Comparison of ENCODE assay signal across 8 cellular contexts in genomic region chr19:6279931-6280591, GRCh38. TPM values are rescaled to one million over a fixed set of nuclear protein-coding genes. Genes with fewer than 3 reads are reported as not detected.
DNase-seq lines count a peak whose midpoint lies in the region; ATAC-seq lines count a peak whose summit lies in the region.

TSS of gene MLLT1 (minus strand) at chr19:6279975. CDS start at chr19:6279784, 191 bp downstream.

- H3K4me1 Mint-ChIP-seq in IgD-negative memory B cell, result peaks cover 18 to 32% (median 26%) of the 10 kb centered on the region in 3 donors

- H3K4me3 Mint-ChIP-seq in IgD-negative memory B cell, result peak within 1 kb of the TSS; percentile 78 to 95 (median 89)

- H3K36me3 Mint-ChIP-seq in IgD-negative memory B cell, result no peaks in the 10 kb centered on the region

- DNase-seq in DMS 273 (lab: John Stamatoyannopoulos, UW; ENCODE audit: unreplicated experiment) (peak; percentile 99), OCI-M2 (lab: John Stamatoyannopoulos, UW; ENCODE audit: unreplicated experiment) (peak; percentile 27), activated T-cell treated with anti-CD3 and anti-CD28 coated beads for 4 hours (peak; percentile 91), epithelial cell of prostate (ENCODE audit: low read depth, low spot score) (peak; percentile 78), mucosa of gallbladder (ENCODE audit: low spot score) (peak; percentile 97)
- peak; percentile 97 for DNase-seq in stimulated activated CD8-positive, alpha-beta memory T cell treated with anti-CD3 and anti-CD28 coated beads, Interleukin-4, amount 100 ng/mL, for 24 hours (ENCODE audit: low read depth)

- peak; percentile 89 for ATAC-seq in GM21515 (IDR thresholded peaks at IDR 0.05; ENCODE audit: unreplicated experiment)

- peak within 1 kb of the TSS; percentile 81 to 89 (median 84) for H3K27ac Mint-ChIP-seq in IgD-negative memory B cell

- H3K27me3 Mint-ChIP-seq in IgD-negative memory B cell, result no peaks in the 10 kb centered on the region

- no peaks in the 10 kb centered on the region for H3K9me3 Mint-ChIP-seq in IgD-negative memory B cell

- peak within 1 kb of the TSS; percentile 30 for H3K27ac ChIP-seq in epithelial cell of prostate

RNA-seq across cellular contexts. Expression of gene MLLT1, which starts in this region (rescaled TPM):
- polyA plus RNA-seq in IgD-negative memory B cell, result 1.7 TPM
- 67.5 TPM for total RNA-seq in mucosa of gallbladder

Comparison
In these comparisons a context has a peak if more than half of its experiments do, and no peak if none do; other contexts are left out.
1. Peak in every context shown above with its lines: DNase-seq, ATAC-seq and H3K27ac ChIP-seq.
2. DNase-seq: peak in every context shown above with its lines; median percentile 99 in DMS 273; 97 in mucosa of gallbladder; 97 in stimulated activated CD8-positive, alpha-beta memory T cell treated with anti-CD3 and anti-CD28 coated beads, Interleukin-4, amount 100 ng/mL, for 24 hours; 91 in activated T-cell treated with anti-CD3 and anti-CD28 coated beads for 4 hours; 78 in epithelial cell of prostate; 27 in OCI-M2.